In the genomic region with DNA sequence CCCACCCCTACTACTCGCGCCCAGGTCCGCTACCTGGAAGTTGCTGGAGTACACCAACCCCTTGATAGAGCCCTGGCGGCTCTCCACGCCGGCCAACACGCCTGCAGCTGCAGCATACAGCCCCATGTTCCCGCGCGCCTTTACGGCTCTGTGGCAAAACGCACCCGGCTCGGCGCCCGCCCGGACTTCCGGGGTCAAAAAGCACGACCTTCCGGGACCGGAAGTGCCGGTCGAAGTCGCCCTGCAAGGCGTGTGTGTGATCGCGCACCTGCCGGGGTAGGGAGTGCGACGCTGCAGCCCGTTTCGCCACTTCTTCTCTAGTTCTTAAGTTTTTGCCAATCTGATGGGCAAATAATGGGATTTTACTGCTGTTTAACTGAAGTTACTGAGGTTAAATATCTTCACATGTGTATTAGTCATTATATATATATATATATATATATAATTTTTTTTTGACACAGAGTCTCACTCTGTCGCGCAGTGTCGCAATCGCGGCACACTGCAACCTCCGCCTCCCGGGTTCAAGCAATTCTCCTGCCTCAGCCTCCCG, we compare ENCODE assay signal across 1 cellular context.
A peak's percentile ranks its signal among the peaks of the same experiment; 100 is the strongest.
TF ChIP-seq lines count a peak whose summit lies in the region.

TSS of gene NSUN5 (minus strand) at position 162 of the 550 bp plus-strand sequence. CDS start at position 126, 36 bp downstream.

TF ChIP-seq in HepG2, 621 proteins besides CTCF, POLR2A, EP300 and RAD21 (continued from another document and continues in another):
- TF ChIP-seq CCDC6 (CRISPR knock-in tag; IDR thresholded peaks at IDR 0.05): peak; percentile 96; the same call in 1 of the 2 replicates
- TF ChIP-seq ZNF749 (CRISPR knock-in tag; IDR thresholded peaks at IDR 0.05; ENCODE audit: borderline replicate concordance): peak; percentile 87
- peak; percentile 85 for TF ChIP-seq HNF4A (CRISPR knock-in tag; IDR thresholded peaks at IDR 0.05)
- TF ChIP-seq THAP9 (CRISPR knock-in tag; IDR thresholded peaks at IDR 0.05; ENCODE audit: borderline replicate concordance): peak; percentile 83; the same call in 1 of the 2 replicates
- peak; percentile 91 for TF ChIP-seq ZNF264 (CRISPR knock-in tag; IDR thresholded peaks at IDR 0.05)
- no peak for TF ChIP-seq ZNF512B (CRISPR knock-in tag; IDR thresholded peaks at IDR 0.05; ENCODE audit: borderline replicate concordance)
- TF ChIP-seq MAFK (conservative IDR thresholded peaks at IDR 0.05 in 1 of 2, IDR thresholded peaks at IDR 0.05 in 1 of 2; ENCODE audit: low read length in 2 of 2): no peak
- TF ChIP-seq, protein P1, sequence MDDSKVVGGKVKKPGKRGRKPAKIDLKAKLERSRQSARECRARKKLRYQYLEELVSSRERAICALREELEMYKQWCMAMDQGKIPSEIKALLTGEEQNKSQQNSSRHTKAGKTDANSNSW (CRISPR knock-in tag; IDR thresholded peaks at IDR 0.05; ENCODE audit: borderline replicate concordance): peak; percentile 83; the same call in 1 of the 2 replicates
- TF ChIP-seq ZNF230 (CRISPR knock-in tag; IDR thresholded peaks at IDR 0.05): peak; percentile 95
- TF ChIP-seq, protein P2, sequence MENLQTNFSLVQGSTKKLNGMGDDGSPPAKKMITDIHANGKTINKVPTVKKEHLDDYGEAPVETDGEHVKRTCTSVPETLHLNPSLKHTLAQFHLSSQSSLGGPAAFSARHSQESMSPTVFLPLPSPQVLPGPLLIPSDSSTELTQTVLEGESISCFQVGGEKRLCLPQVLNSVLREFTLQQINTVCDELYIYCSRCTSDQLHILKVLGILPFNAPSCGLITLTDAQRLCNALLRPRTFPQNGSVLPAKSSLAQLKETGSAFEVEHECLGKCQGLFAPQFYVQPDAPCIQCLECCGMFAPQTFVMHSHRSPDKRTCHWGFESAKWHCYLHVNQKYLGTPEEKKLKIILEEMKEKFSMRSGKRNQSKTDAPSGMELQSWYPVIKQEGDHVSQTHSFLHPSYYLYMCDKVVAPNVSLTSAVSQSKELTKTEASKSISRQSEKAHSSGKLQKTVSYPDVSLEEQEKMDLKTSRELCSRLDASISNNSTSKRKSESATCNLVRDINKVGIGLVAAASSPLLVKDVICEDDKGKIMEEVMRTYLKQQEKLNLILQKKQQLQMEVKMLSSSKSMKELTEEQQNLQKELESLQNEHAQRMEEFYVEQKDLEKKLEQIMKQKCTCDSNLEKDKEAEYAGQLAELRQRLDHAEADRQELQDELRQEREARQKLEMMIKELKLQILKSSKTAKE (CRISPR knock-in tag; IDR thresholded peaks at IDR 0.05; ENCODE audit: borderline replicate concordance): no peak
- TF ChIP-seq SNAPC5 (CRISPR knock-in tag; IDR thresholded peaks at IDR 0.05; ENCODE audit: borderline replicate concordance): no peak; the same call in none of the 2 replicates
- no peak for TF ChIP-seq EED (CRISPR knock-in tag; IDR thresholded peaks at IDR 0.05)
- peak; percentile 62; the same call in 1 of the 2 replicates for TF ChIP-seq ZNF780A (CRISPR knock-in tag; IDR thresholded peaks at IDR 0.05)
- TF ChIP-seq, protein P3, sequence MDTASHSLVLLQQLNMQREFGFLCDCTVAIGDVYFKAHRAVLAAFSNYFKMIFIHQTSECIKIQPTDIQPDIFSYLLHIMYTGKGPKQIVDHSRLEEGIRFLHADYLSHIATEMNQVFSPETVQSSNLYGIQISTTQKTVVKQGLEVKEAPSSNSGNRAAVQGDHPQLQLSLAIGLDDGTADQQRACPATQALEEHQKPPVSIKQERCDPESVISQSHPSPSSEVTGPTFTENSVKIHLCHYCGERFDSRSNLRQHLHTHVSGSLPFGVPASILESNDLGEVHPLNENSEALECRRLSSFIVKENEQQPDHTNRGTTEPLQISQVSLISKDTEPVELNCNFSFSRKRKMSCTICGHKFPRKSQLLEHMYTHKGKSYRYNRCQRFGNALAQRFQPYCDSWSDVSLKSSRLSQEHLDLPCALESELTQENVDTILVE (CRISPR knock-in tag; IDR thresholded peaks at IDR 0.05): peak; percentile 78; the same call in 1 of the 2 replicates
- peak; percentile 77 for TF ChIP-seq HOXA5 (CRISPR knock-in tag; IDR thresholded peaks at IDR 0.05)
- TF ChIP-seq NFIC (IDR thresholded peaks at IDR 0.05; ENCODE audit: low read length): no peak
- no peak for TF ChIP-seq NFKBIZ (CRISPR knock-in tag; IDR thresholded peaks at IDR 0.05)
- 0 out of 2 replicates have a peak, but pooled peaks have one; percentile 49 for TF ChIP-seq KLF9 (CRISPR knock-in tag; IDR thresholded peaks at IDR 0.05; ENCODE audit: low read depth)
- TF ChIP-seq RBFOX2 (IDR thresholded peaks at IDR 0.05; ENCODE audit: low read depth, low read length): peak; percentile 91
- TF ChIP-seq, protein P4, sequence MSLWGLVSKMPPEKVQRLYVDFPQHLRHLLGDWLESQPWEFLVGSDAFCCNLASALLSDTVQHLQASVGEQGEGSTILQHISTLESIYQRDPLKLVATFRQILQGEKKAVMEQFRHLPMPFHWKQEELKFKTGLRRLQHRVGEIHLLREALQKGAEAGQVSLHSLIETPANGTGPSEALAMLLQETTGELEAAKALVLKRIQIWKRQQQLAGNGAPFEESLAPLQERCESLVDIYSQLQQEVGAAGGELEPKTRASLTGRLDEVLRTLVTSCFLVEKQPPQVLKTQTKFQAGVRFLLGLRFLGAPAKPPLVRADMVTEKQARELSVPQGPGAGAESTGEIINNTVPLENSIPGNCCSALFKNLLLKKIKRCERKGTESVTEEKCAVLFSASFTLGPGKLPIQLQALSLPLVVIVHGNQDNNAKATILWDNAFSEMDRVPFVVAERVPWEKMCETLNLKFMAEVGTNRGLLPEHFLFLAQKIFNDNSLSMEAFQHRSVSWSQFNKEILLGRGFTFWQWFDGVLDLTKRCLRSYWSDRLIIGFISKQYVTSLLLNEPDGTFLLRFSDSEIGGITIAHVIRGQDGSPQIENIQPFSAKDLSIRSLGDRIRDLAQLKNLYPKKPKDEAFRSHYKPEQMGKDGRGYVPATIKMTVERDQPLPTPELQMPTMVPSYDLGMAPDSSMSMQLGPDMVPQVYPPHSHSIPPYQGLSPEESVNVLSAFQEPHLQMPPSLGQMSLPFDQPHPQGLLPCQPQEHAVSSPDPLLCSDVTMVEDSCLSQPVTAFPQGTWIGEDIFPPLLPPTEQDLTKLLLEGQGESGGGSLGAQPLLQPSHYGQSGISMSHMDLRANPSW (CRISPR knock-in tag; IDR thresholded peaks at IDR 0.05; ENCODE audit: borderline replicate concordance): no peak
- TF ChIP-seq SNAPC4 (CRISPR knock-in tag; IDR thresholded peaks at IDR 0.05): 0 out of 2 replicates have a peak, but pooled peaks have one; percentile 75
- peak; percentile 70; the same call in 1 of the 2 replicates for TF ChIP-seq HOXD1 (CRISPR knock-in tag; IDR thresholded peaks at IDR 0.05)
- TF ChIP-seq ZNF878 (CRISPR knock-in tag; IDR thresholded peaks at IDR 0.05): peak; percentile 89
- peak; percentile 32; the same call in 1 of the 2 replicates for TF ChIP-seq DR1 (CRISPR knock-in tag; IDR thresholded peaks at IDR 0.05)
- TF ChIP-seq FOXA1 (IDR thresholded peaks at IDR 0.05): no peak
- TF ChIP-seq FOXA1 (CRISPR knock-in tag; IDR thresholded peaks at IDR 0.05): no peak; the same call in 1 of the 2 replicates
- no peak for TF ChIP-seq PAX8 (CRISPR knock-in tag; IDR thresholded peaks at IDR 0.05; ENCODE audit: borderline replicate concordance)
- TF ChIP-seq EHMT2 (IDR thresholded peaks at IDR 0.05; ENCODE audit: borderline replicate concordance, low read depth, low read length): no peak
- no peak for TF ChIP-seq ZNF644 (CRISPR knock-in tag; IDR thresholded peaks at IDR 0.05; ENCODE audit: low read depth)
- TF ChIP-seq ZNF772 (CRISPR knock-in tag; IDR thresholded peaks at IDR 0.05): peak; percentile 83
- TF ChIP-seq ZNF232 (CRISPR knock-in tag; IDR thresholded peaks at IDR 0.05; ENCODE audit: borderline replicate concordance): peak; percentile 97
- TF ChIP-seq ZBTB49 (CRISPR knock-in tag; IDR thresholded peaks at IDR 0.05; ENCODE audit: borderline replicate concordance): peak; percentile 66; the same call in 1 of the 2 replicates
- peak; percentile 92 for TF ChIP-seq ZNF563 (CRISPR knock-in tag; IDR thresholded peaks at IDR 0.05)
- TF ChIP-seq IKZF4 (CRISPR knock-in tag; IDR thresholded peaks at IDR 0.05; ENCODE audit: borderline replicate concordance, low read depth, not compliant biosample characterization): peak; percentile 77
- TF ChIP-seq ZNF703 (CRISPR knock-in tag; IDR thresholded peaks at IDR 0.05; ENCODE audit: borderline replicate concordance): no peak
